In genomic region chr15:77993970-77994693, GRCh38 we compare ENCODE assay signal across 8 cellular contexts.
DNase-seq lines count a peak whose midpoint lies in the region; ATAC-seq and TF ChIP-seq lines count a peak whose summit lies in the region.
"Not testable (repeated sequence)": the region's sequence is repeated elsewhere in the genome, so short reads cannot be mapped to it uniquely, and the experiment has no call there.

No MANE protein-coding gene starts in this region.

- H3K27ac Mint-ChIP-seq in natural killer cell treated with Interleukin-12 subunit alpha and Interleukin-12 subunit beta and Interleukin-15 and Interleukin-18, amount 100 ng/mL, for 72 hours: not testable (repeated sequence)

- H3K4me3 Mint-ChIP-seq in natural killer cell treated with Interleukin-12 subunit alpha and Interleukin-12 subunit beta and Interleukin-15 and Interleukin-18, amount 100 ng/mL, for 72 hours: not testable (repeated sequence)

- not testable (repeated sequence) for TF ChIP-seq EP300 in tibial nerve (IDR thresholded peaks at IDR 0.05)

- not testable (repeated sequence) for H3K9me3 ChIP-seq in tibial nerve

- not testable (repeated sequence) for TF ChIP-seq POLR2A in tibial nerve (IDR thresholded peaks at IDR 0.05)

- 40 to 42% methylated on average over 17 of the region's 18 CpGs for WGBS in tibial nerve, 2 donors

- H3K27ac ChIP-seq in angular gyrus (ENCODE audit: low read depth, low read length): peak overlapping the region; percentile 76
- H3K27ac ChIP-seq in tibial nerve: peak overlapping the region in 3 of 4 donors; percentile 35 to 91 (median 72)

- DNase-seq in GM03348 (ENCODE audit: low spot score) (peak; percentile 83), RKO (ENCODE audit: low spot score) (peak; percentile 42), glomerular endothelial cell (ENCODE audit: extremely low read depth, low read depth, low spot score) (peak; percentile 55), tibial nerve (ENCODE audit: low spot score in 2 of 2) (peak; percentile 63 to 65)
- DNase-seq in natural killer cell treated with Interleukin-12 subunit alpha and Interleukin-12 subunit beta and Interleukin-15 and Interleukin-18, amount 100 ng/mL, for 72 hours (ENCODE audit: low spot score): not testable (repeated sequence)

- not testable (repeated sequence) for H3K27me3 Mint-ChIP-seq in natural killer cell treated with Interleukin-12 subunit alpha and Interleukin-12 subunit beta and Interleukin-15 and Interleukin-18, amount 100 ng/mL, for 72 hours

- not testable (repeated sequence) for H3K27me3 ChIP-seq in tibial nerve

- H3K4me3 ChIP-seq in tibial nerve: not testable (repeated sequence)

- peaks cover 0 to 77% (median 35%) of the 10 kb centered on the region in 4 donors for H3K4me1 ChIP-seq in tibial nerve

- not testable (repeated sequence) for H3K9me3 Mint-ChIP-seq in natural killer cell treated with Interleukin-12 subunit alpha and Interleukin-12 subunit beta and Interleukin-15 and Interleukin-18, amount 100 ng/mL, for 72 hours

- peaks cover 0 to 23% (median 0%) of the 10 kb centered on the region in 3 donors for H3K36me3 ChIP-seq in tibial nerve

- TF ChIP-seq CTCF in tibial nerve (IDR thresholded peaks at IDR 0.05): not testable (repeated sequence)

- ATAC-seq in GM21528 (IDR thresholded peaks at IDR 0.05; ENCODE audit: low FRiP score, unreplicated experiment) (peak; percentile 60), HG03442 (IDR thresholded peaks at IDR 0.05; ENCODE audit: unreplicated experiment) (peak; percentile 74)
- ATAC-seq in natural killer cell treated with Interleukin-12 subunit alpha and Interleukin-12 subunit beta and Interleukin-15 and Interleukin-18, amount 100 ng/mL, for 72 hours: peak; percentile 68 to 82

- H3K4me1 Mint-ChIP-seq in natural killer cell treated with Interleukin-12 subunit alpha and Interleukin-12 subunit beta and Interleukin-15 and Interleukin-18, amount 100 ng/mL, for 72 hours (ENCODE audit: low read depth in 2 of 2): not testable (repeated sequence)

- not testable (repeated sequence) for H3K36me3 Mint-ChIP-seq in natural killer cell treated with Interleukin-12 subunit alpha and Interleukin-12 subunit beta and Interleukin-15 and Interleukin-18, amount 100 ng/mL, for 72 hours
